ENCODE assay signal across 12 cellular contexts in the genomic region with DNA sequence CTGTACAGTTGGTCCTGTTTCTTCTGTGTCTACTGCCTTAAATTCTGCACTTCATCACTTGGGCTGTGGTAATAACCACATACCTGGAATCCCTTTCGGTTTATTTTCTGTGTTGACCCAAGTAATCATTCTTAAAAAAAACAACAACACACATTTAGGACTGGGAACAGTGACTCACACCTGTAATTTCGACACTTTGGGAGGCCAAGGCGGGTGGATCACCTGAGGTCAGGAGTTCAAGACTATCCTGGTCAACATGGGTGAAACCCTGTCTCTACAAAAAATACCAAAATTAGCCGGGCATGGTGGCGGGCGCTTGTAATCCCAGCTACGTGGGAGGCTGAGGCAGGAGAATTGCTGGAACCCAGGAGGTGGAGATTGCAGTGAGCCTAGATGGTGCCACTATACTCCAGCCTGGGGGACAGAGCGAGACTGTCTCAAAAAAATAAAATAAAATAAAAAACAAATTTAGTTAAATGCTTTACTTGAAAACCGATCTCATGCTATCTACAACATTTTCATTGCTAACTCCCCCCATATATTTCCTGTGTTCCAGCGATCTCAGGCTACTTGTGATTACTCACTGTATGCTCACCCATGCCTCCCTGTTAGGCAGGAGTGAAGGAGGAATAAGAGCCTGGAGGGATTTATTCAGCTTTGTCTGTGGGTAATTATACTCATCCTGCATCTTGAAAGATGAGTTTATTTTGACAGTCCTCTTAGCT. TPM values are rescaled to one million over a fixed set of nuclear protein-coding genes. Genes with fewer than 3 reads are reported as not detected.
A peak's percentile ranks its signal among the peaks of the same experiment; 100 is the strongest.
DNase-seq lines count a peak whose midpoint lies in the region; ATAC-seq and TF ChIP-seq lines count a peak whose summit lies in the region.
"Had no signal": no experiment of that assay in that cellular context is flagged by ENCODE, and none has a peak within 500 bp of the region (broad histone marks: within the 10 kb centered on the region; RNA-seq: fewer than 3 reads in every experiment).

No MANE protein-coding gene starts in this region.

- H3K4me3 Mint-ChIP-seq in nephron progenitor cell, result no peak overlapping the region
- no peak overlapping the region for H3K4me3 Mint-ChIP-seq in naive thymus-derived CD4-positive, alpha-beta T cell

- H3K27me3 ChIP-seq in PC-9 (ENCODE audit: insufficient read depth, low read depth) (no peaks in the 10 kb centered on the region), prostate gland (replicated peaks; ENCODE audit: insufficient read depth) (no peaks in the 10 kb centered on the region)
- no peaks in the 10 kb centered on the region for H3K27me3 ChIP-seq in naive thymus-derived CD4-positive, alpha-beta T cell (ENCODE audit: control insufficient read depth in 2 of 2, insufficient read depth in 2 of 2, low read length in 2 of 2)
- H3K27me3 ChIP-seq: ascending aorta had no signal

- H3K4me1 Mint-ChIP-seq in nephron progenitor cell, result peaks cover 25% of the 10 kb centered on the region
- H3K4me1 Mint-ChIP-seq in naive thymus-derived CD4-positive, alpha-beta T cell, result peaks cover 13 to 82% (median 62%) of the 10 kb centered on the region in 7 donors

- H3K9me2 ChIP-seq in PC-9 (ENCODE audit: insufficient read depth), result no peaks in the 10 kb centered on the region

- H2AFZ ChIP-seq in PC-9, result no peak overlapping the region

- H3K36me3 Mint-ChIP-seq in nephron progenitor cell (ENCODE audit: low read depth), result peaks cover 50% of the 10 kb centered on the region
- H3K36me3 Mint-ChIP-seq in naive thymus-derived CD4-positive, alpha-beta T cell, result peaks cover 0 to 3% (median 0%) of the 10 kb centered on the region in 5 donors

- TSS peak; percentile 1 for BruUV-seq in PC-9 (replicated peaks; lab: Mats Ljungman, UMichigan)

- H3K36me3 ChIP-seq in PC-9 (ENCODE audit: low read depth), result peaks cover 8% of the 10 kb centered on the region
- no peaks in the 10 kb centered on the region for H3K36me3 ChIP-seq in naive thymus-derived CD4-positive, alpha-beta T cell (ENCODE audit: control insufficient read depth in 2 of 3, insufficient read depth in 3 of 3, low read length in 3 of 3)
- H3K36me3 ChIP-seq in prostate gland, result no peaks in the 10 kb centered on the region
- H3K36me3 ChIP-seq: ascending aorta had no signal

- POLR2A ChIA-PET in PC-9 (lab: Charles Lee; ENCODE audit: unreplicated experiment), result interaction anchor here (0.6 to 0.7 kb wide), 2 partner anchors 13 to 170 kb away, joined by 3 to 6 read pairs; no protein-coding TSS in a partner anchor
- POLR2A ChIA-PET in naive thymus-derived CD4-positive, alpha-beta T cell (lab: Charles Lee), result no interaction called here

- H3K9me3 Mint-ChIP-seq in nephron progenitor cell, result peaks cover 43% of the 10 kb centered on the region
- H3K9me3 Mint-ChIP-seq in naive thymus-derived CD4-positive, alpha-beta T cell, result no peaks in the 10 kb centered on the region

- H3K27ac ChIP-seq in PC-9 (peak overlapping the region; percentile 69), prostate gland (no peak overlapping the region)
- no peak overlapping the region for H3K27ac ChIP-seq in naive thymus-derived CD4-positive, alpha-beta T cell (ENCODE audit: low read depth, low read length)
- H3K27ac ChIP-seq: ascending aorta had no signal

- CTCF ChIA-PET in PC-9 (lab: Charles Lee), result interaction anchor here (0.6 kb wide), 2 partner anchors 28 to 29 kb away, joined by 3 read pairs; no protein-coding TSS in a partner anchor
- CTCF ChIA-PET in naive thymus-derived CD4-positive, alpha-beta T cell (lab: Charles Lee), result no interaction called here

- peaks cover 92% of the 10 kb centered on the region for H3F3A ChIP-seq in PC-9 (ENCODE audit: insufficient read depth, low read depth)

- peaks cover 88% of the 10 kb centered on the region for H3K4me1 ChIP-seq in PC-9 (replicated peaks; ENCODE audit: insufficient read depth)
- no peaks in the 10 kb centered on the region for H3K4me1 ChIP-seq in naive thymus-derived CD4-positive, alpha-beta T cell (ENCODE audit: control insufficient read depth in 2 of 2, insufficient read depth in 2 of 2, low read length in 2 of 2)
- H3K4me1 ChIP-seq in prostate gland (replicated peaks), result peaks cover 7% of the 10 kb centered on the region

- peak; percentile 94 for DNase-seq in ELR (ENCODE audit: low read depth)
- peak; percentile 79 to 99 for DNase-seq in PC-9
- DNase-seq in choroid plexus epithelial cell (ENCODE audit: low read depth), result peak; percentile 72
- DNase-seq in nephron progenitor cell, result no peak
- DNase-seq in naive thymus-derived CD4-positive, alpha-beta T cell, result no peak
- DNase-seq in prostate gland (ENCODE audit: low spot score), result no peak
- DNase-seq in NCI-H2171 (lab: John Stamatoyannopoulos, UW), result no peak
- DNase-seq in activated CD8-positive, alpha-beta memory T cell treated with anti-CD3 and anti-CD28 coated beads, Interleukin-2, amount 50 U/mL, for 4 hours, result no peak
- DNase-seq: kidney, NCI-H1436, OCI-M1 had no signal

- H3K79me2 ChIP-seq in PC-9 (ENCODE audit: low read depth), result peaks cover 100% of the 10 kb centered on the region

- TF ChIP-seq CTCF in PC-9 (conservative IDR thresholded peaks at IDR 0.05) (no peak), choroid plexus epithelial cell (conservative IDR thresholded peaks at IDR 0.05; ENCODE audit: low read depth, low read length) (no peak), nephron progenitor cell (IDR thresholded peaks at IDR 0.05) (no peak), prostate gland (IDR thresholded peaks at IDR 0.05) (no peak)

- H4K20me1 ChIP-seq in PC-9 (ENCODE audit: insufficient read depth), result peaks cover 99% of the 10 kb centered on the region

- H3K4me3 ChIP-seq in PC-9, result no peak overlapping the region
- H3K4me3 ChIP-seq in choroid plexus epithelial cell (ENCODE audit: low read depth, low read length), result no peak overlapping the region
- H3K4me3 ChIP-seq in naive thymus-derived CD4-positive, alpha-beta T cell (ENCODE audit: low read length), result no peak overlapping the region
- H3K4me3 ChIP-seq in prostate gland, result no peak overlapping the region
- H3K4me3 ChIP-seq: ascending aorta had no signal

- WGBS in prostate gland, result 89% methylated on average over 10 of the region's 10 CpGs

- H3K27me3 Mint-ChIP-seq in nephron progenitor cell (ENCODE audit: low read depth, poor library complexity), result no peaks in the 10 kb centered on the region
- no peaks in the 10 kb centered on the region for H3K27me3 Mint-ChIP-seq in naive thymus-derived CD4-positive, alpha-beta T cell

- peak overlapping the region; percentile 50 for H3K4me2 ChIP-seq in PC-9

- peak overlapping the region; percentile 85 for H3K27ac Mint-ChIP-seq in nephron progenitor cell
- no peak overlapping the region for H3K27ac Mint-ChIP-seq in naive thymus-derived CD4-positive, alpha-beta T cell

- H3K9me3 ChIP-seq in PC-9 (ENCODE audit: insufficient read depth, low read depth), result no peaks in the 10 kb centered on the region
- no peaks in the 10 kb centered on the region for H3K9me3 ChIP-seq in naive thymus-derived CD4-positive, alpha-beta T cell (ENCODE audit: control insufficient read depth in 2 of 3, low read length in 3 of 3)
- H3K9me3 ChIP-seq in prostate gland, result no peaks in the 10 kb centered on the region
- H3K9me3 ChIP-seq: ascending aorta had no signal

- intact Hi-C loops in PC-9 (cut with micrococcal nuclease; ENCODE audit: unreplicated experiment), result loop anchor here (1.0 to 2.0 kb wide), 4 partner anchors 19 to 171 kb away; no protein-coding TSS in a partner anchor
- intact Hi-C loops in naive thymus-derived CD4-positive, alpha-beta T cell (cut with micrococcal nuclease), result no loop called here
- intact Hi-C loops in prostate gland (cut with DNase I), result no loop called here

- no peak for ATAC-seq in naive thymus-derived CD4-positive, alpha-beta T cell

- TF ChIP-seq POLR2A in prostate gland (IDR thresholded peaks at IDR 0.05), result no peak

RNA-seq across cellular contexts. Expression of gene ACSL3, which starts 18.2 kb away (rescaled TPM):
- total RNA-seq in PC-9 (2021) (300 and 446 TPM in 2 replicates), prostate gland (100 to 1,000 TPM in 1 of 2 donors, 10 to 100 TPM in 1; 77.1 to 124 TPM)
- 10 to 100 TPM; 30.3 to 69.6 (median 40.5) TPM for total RNA-seq in naive thymus-derived CD4-positive, alpha-beta T cell
- 10 to 100 TPM; 21.7 to 42.5 TPM for polyA plus RNA-seq in naive thymus-derived CD4-positive, alpha-beta T cell

Comparison
In these comparisons a context has a peak if more than half of its experiments do, and no peak if none do; other contexts are left out.
1. DNase-seq: peak in ELR (single experiment), PC-9 (2 of 2) and choroid plexus epithelial cell (single experiment); none in nephron progenitor cell (single experiment), naive thymus-derived CD4-positive, alpha-beta T cell (0 of 9), prostate gland (single experiment), NCI-H2171 (single experiment) and activated CD8-positive, alpha-beta memory T cell treated with anti-CD3 and anti-CD28 coated beads, Interleukin-2, amount 50 U/mL, for 4 hours (single experiment).